ENCODE assay signal across 1 cellular context in genomic region chr3:24525022-24525421, GRCh38.
TF ChIP-seq lines count a peak whose summit lies in the region.

No MANE protein-coding gene starts in this region.

TF ChIP-seq in HEK293, 187 proteins besides CTCF, POLR2A, EP300 and RAD21:
- TF ChIP-seq HOXC10 (CRISPR knock-in tag; IDR thresholded peaks at IDR 0.05) (no peak), RBAK (tag by site-specific recombination; IDR thresholded peaks at IDR 0.05) (peak; percentile 77; the same call in 1 of the 2 replicates), ZNF660 (tag by site-specific recombination; IDR thresholded peaks at IDR 0.05) (no peak), ZNF473 (tag by site-specific recombination; IDR thresholded peaks at IDR 0.05) (no peak), ZNF157 (tag by site-specific recombination; IDR thresholded peaks at IDR 0.05) (no peak), ZNF184 (tag by site-specific recombination; IDR thresholded peaks at IDR 0.05) (no peak)
